In genomic region chr9:33175633-33176325, GRCh38 we compare ENCODE assay signal across 1 cellular context.
TF ChIP-seq lines count a peak whose summit lies in the region.

No MANE protein-coding gene starts in this region.

TF ChIP-seq in HEK293, 187 proteins besides CTCF, POLR2A, EP300 and RAD21 (continued from another document):
- TF ChIP-seq ZNF549 (tag by site-specific recombination; IDR thresholded peaks at IDR 0.05) (no peak), ZNF449 (tag by site-specific recombination; IDR thresholded peaks at IDR 0.05) (no peak), ZNF394 (tag by site-specific recombination; IDR thresholded peaks at IDR 0.05; ENCODE audit: borderline replicate concordance) (no peak)
